Comparison of ENCODE assay signal across 18 cellular contexts in the genomic region with DNA sequence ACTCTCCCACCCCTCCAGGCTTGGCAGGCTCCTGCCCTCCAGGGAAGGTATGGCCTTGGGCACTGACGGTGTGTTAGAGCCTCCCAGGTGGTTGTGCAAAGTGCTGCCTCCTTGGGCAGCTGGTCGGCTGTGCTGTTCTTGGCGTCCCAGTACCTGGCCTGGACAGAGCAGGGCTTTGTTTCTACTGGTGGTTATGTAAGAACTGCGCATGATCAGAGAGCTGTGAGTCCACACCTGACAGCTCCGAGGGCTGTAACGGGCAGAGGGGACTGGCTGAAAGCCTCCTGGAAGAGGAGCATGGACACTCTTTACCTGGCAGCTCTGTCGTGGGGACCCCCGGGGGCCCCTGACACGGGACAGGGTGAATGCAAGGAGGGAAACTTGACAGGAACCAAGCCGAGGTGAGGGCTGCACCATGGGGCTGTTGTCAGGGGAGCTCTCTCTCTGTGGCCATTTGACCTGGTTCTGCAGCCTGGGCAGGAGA. TPM values are rescaled to one million over a fixed set of nuclear protein-coding genes. Genes with fewer than 3 reads are reported as not detected.
"Had no signal": no experiment of that assay in that cellular context is flagged by ENCODE, and none has a peak within 500 bp of the region (broad histone marks: within the 10 kb centered on the region; RNA-seq: fewer than 3 reads in every experiment).

No MANE protein-coding gene starts in this region.

- H3K9me3 ChIP-seq: testis had no signal

- H3K4me3 ChIP-seq: coronary artery, lung, SK-N-MC, testis had no signal

- FAIRE-seq: astrocyte had no signal

- H3K27me3 ChIP-seq: testis had no signal

- H3K27ac ChIP-seq: coronary artery, SK-N-MC, testis had no signal

- DNase-seq: activated CD4-positive, alpha-beta T cell treated with anti-CD3 and anti-CD28 coated beads, Interleukin-2, amount 10 ng/mL, durations not matched to agents 7 days and 5 days; activated CD8-positive, alpha-beta memory T cell treated with anti-CD3 and anti-CD28 coated beads for 24 hours; activated naive CD4-positive, alpha-beta T cell treated with Interleukin-2 at 50 U/mL for 16 hours; activated naive CD8-positive, alpha-beta T cell treated with anti-CD3 and anti-CD28 coated beads, Interleukin-2, amount 50 U/mL, for 24 hours; effector CD4-positive, alpha-beta T cell; hippocampal formation; kidney glomerular epithelial cell; natural killer cell; nucleus accumbens; stimulated activated CD4-positive, alpha-beta T cell treated with anti-CD3 and anti-CD28 coated beads, Interleukin-15, amount 100 ng/mL, for 24 hours; stimulated activated CD4-positive, alpha-beta T cell treated with anti-CD3 and anti-CD28 coated beads, Interleukin-4, amount 100 ng/mL, for 24 hours; T-cell; T1000; testis had no signal

- ATAC-seq: activated naive CD8-positive, alpha-beta T cell treated with anti-CD3 and anti-CD28 coated beads, Interleukin-2, amount 50 U/mL, for 24 hours; natural killer cell; T-cell had no signal

RNA-seq across cellular contexts. Expression of gene SFRP5, which starts 3.1 kb away (rescaled TPM):
- total RNA-seq: activated CD4-positive, alpha-beta T cell treated with anti-CD3 and anti-CD28 coated beads, Interleukin-2, amount 10 ng/mL, durations not matched to agents 7 days and 5 days; natural killer cell had no signal
